Comparison of ENCODE assay signal across 18 cellular contexts in the genomic region with DNA sequence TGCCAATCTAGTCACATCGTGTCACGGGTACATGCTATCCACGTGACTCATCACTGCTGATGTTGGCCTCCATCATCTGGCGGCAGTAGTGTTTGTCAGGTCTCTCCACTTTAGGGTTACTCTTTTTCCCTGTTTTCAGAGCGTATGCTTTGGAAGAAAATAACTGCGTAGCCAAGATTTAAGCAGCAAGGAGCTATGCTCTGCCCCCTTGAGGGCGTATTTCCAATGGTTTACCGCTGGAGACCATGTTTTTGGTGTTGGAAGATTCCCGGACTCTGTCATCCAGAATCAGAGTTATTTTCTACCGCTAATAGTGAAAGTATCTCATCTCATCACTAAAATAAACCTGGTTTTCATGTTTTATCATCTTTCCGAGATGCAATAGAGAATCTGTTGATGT.
"Had no signal": no experiment of that assay in that cellular context is flagged by ENCODE, and none has a peak within 500 bp of the region (broad histone marks: within the 10 kb centered on the region; RNA-seq: fewer than 3 reads in every experiment).

No MANE protein-coding gene starts in this region.

- H3K36me3 ChIP-seq: colonic mucosa, neutrophil, sigmoid colon, stomach, thoracic aorta, transverse colon had no signal

- H3K27me3 ChIP-seq: colonic mucosa, foreskin keratinocyte, neutrophil, sigmoid colon, stomach, transverse colon had no signal

- H3K4me1 ChIP-seq: colonic mucosa, foreskin keratinocyte, sigmoid colon, stomach, transverse colon had no signal

- H3K27ac ChIP-seq: colonic mucosa, foreskin keratinocyte, neutrophil, sigmoid colon, stomach, thoracic aorta, transverse colon had no signal

- H3K4me3 ChIP-seq: colonic mucosa, sigmoid colon, stomach, thoracic aorta, transverse colon had no signal

- H3K9me3 ChIP-seq: colonic mucosa, neutrophil, thoracic aorta, transverse colon had no signal

- ATAC-seq: foreskin keratinocyte; left colon; left ventricle myocardium superior; naive thymus-derived CD8-positive, alpha-beta T cell had no signal

- DNase-seq: colonic mucosa; dermis blood vessel endothelial cell; erythroblast; foreskin keratinocyte; kidney; left colon; left ventricle myocardium superior; naive thymus-derived CD8-positive, alpha-beta T cell; posterior cingulate gyrus; sigmoid colon; small intestine; stimulated activated CD4-positive, alpha-beta T cell treated with anti-CD3 and anti-CD28 coated beads, Interleukin-12 subunit alpha, Interleukin-12 subunit beta, amount 100 ng/mL, for 4 hours; stimulated activated naive CD4-positive, alpha-beta T cell; stomach; substantia nigra; transverse colon had no signal
